8 cellular contexts compared by ENCODE assay signal in genomic region chr15:66923438-66923881, GRCh38.
DNase-seq lines count a peak whose midpoint lies in the region; ATAC-seq lines count a peak whose summit lies in the region.

No MANE protein-coding gene starts in this region.

- H3K9me3 Mint-ChIP-seq in activated naive CD4-positive, alpha-beta T cell treated with anti-CD3 and anti-CD28 coated beads, Interleukin-2, amount 10 ng/mL, durations not matched to agents 7 days and 5 days: peaks cover 18% of the 10 kb centered on the region

- no peak overlapping the region for H3K27ac Mint-ChIP-seq in activated naive CD4-positive, alpha-beta T cell treated with anti-CD3 and anti-CD28 coated beads, Interleukin-2, amount 10 ng/mL, durations not matched to agents 7 days and 5 days

- no peak overlapping the region for H3K4me3 Mint-ChIP-seq in activated naive CD4-positive, alpha-beta T cell treated with anti-CD3 and anti-CD28 coated beads, Interleukin-2, amount 10 ng/mL, durations not matched to agents 7 days and 5 days

- peaks cover 20% of the 10 kb centered on the region for H3K4me1 Mint-ChIP-seq in activated naive CD4-positive, alpha-beta T cell treated with anti-CD3 and anti-CD28 coated beads, Interleukin-2, amount 10 ng/mL, durations not matched to agents 7 days and 5 days

- ATAC-seq in GM19463 (IDR thresholded peaks at IDR 0.05; ENCODE audit: unreplicated experiment): no peak
- ATAC-seq in GM21526 (IDR thresholded peaks at IDR 0.05; ENCODE audit: low FRiP score, unreplicated experiment): no peak

- peaks cover 67% of the 10 kb centered on the region for H3K27me3 Mint-ChIP-seq in activated naive CD4-positive, alpha-beta T cell treated with anti-CD3 and anti-CD28 coated beads, Interleukin-2, amount 10 ng/mL, durations not matched to agents 7 days and 5 days

- CTCF ChIA-PET in activated naive CD4-positive, alpha-beta T cell treated with anti-CD3 and anti-CD28 coated beads, Interleukin-2, amount 10 ng/mL, durations not matched to agents 7 days and 5 days (lab: Charles Lee): interaction anchor here (0.6 kb wide), 1 partner anchor 24 kb away, joined by 3 read pairs; no protein-coding TSS in a partner anchor

- peak; percentile 10 for DNase-seq in DMS114 treated with DMSO at 0.1 percent for 48 hours (lab: John Stamatoyannopoulos, UW; ENCODE audit: unreplicated experiment)
- DNase-seq in MV-4-11 (lab: John Stamatoyannopoulos, UW): peak; percentile 29
- peak; percentile 63 for DNase-seq in activated naive CD4-positive, alpha-beta T cell treated with anti-CD3 and anti-CD28 coated beads, Interleukin-2, amount 10 ng/mL, durations not matched to agents 7 days and 5 days
- peak; percentile 70 for DNase-seq in left kidney (ENCODE audit: low read depth, low spot score)
- DNase-seq in NCI-H2227 (lab: John Stamatoyannopoulos, UW; ENCODE audit: unreplicated experiment): no peak
- no peak for DNase-seq in AG08396 (ENCODE audit: low spot score)

- H3K36me3 Mint-ChIP-seq in activated naive CD4-positive, alpha-beta T cell treated with anti-CD3 and anti-CD28 coated beads, Interleukin-2, amount 10 ng/mL, durations not matched to agents 7 days and 5 days: peaks cover 5% of the 10 kb centered on the region

Comparison
In these comparisons a context has a peak if more than half of its experiments do, and no peak if none do; other contexts are left out.
1. DNase-seq: peak in DMS114 treated with DMSO at 0.1 percent for 48 hours (single experiment), MV-4-11 (single experiment), activated naive CD4-positive, alpha-beta T cell treated with anti-CD3 and anti-CD28 coated beads, Interleukin-2, amount 10 ng/mL, durations not matched to agents 7 days and 5 days (single experiment) and left kidney (single experiment); none in NCI-H2227 (single experiment) and AG08396 (single experiment).